11 cellular contexts compared by ENCODE assay signal in the genomic region with DNA sequence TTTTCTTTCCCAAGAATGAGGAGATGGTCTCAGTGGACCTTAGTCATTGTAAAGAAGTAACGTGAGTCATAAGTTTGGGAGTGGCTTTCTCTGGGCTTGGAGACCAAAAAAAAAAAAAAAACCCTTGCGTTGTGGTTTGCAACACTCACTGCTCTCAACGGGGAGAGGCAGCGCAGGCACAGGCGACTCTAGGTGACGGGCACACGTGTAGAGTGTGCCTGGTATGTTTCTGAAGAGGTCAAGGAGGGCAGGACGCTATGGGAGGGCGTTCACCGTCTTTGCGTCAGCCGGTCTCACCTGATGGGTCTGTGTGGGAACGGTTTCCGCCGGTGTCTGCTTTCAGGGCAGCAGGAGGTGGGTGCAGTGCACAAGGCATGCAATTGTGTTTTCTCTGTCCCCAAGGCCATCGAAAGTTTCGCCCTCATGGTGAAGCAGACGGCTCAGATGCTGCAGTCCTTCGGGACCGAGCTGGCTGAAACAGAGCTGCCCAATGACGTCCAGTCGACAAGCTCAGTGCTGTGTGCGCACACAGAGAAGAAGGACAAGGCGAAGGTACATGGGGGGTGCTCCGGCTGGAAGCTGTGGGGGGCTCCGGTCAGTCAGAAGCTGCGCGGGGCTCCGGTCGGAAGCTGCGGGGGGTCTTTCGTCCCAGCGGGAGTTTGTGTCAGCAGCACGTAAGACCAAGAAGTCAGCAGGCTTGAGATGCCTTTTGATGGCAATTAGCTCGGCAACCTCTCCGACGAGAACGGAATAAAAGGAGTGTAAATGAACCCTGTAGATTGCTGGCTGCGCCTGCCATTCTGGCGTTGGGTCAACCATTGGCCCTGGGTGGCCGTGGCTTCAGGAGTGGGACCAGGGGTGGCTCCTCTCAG. TPM values are rescaled to one million over a fixed set of nuclear protein-coding genes. Genes with fewer than 3 reads are reported as not detected.
DNase-seq lines count a peak whose midpoint lies in the region; ATAC-seq, FAIRE-seq and TF ChIP-seq lines count a peak whose summit lies in the region.
"Had no signal": no experiment of that assay in that cellular context is flagged by ENCODE, and none has a peak within 500 bp of the region (broad histone marks: within the 10 kb centered on the region; RNA-seq: fewer than 3 reads in every experiment).

No MANE protein-coding gene starts in this region.

- no peaks in the 10 kb centered on the region for H3K36me3 Mint-ChIP-seq in activated CD4-positive, alpha-beta memory T cell treated with anti-CD3 and anti-CD28 coated beads, Interleukin-2, amount 10 ng/mL, durations not matched to agents 7 days and 5 days (ENCODE audit: low read depth)

- POLR2A ChIA-PET in activated CD4-positive, alpha-beta memory T cell treated with anti-CD3 and anti-CD28 coated beads, Interleukin-2, amount 10 ng/mL, durations not matched to agents 7 days and 5 days (lab: Charles Lee): no interaction called here

- H3K4me3 Mint-ChIP-seq in activated CD4-positive, alpha-beta memory T cell treated with anti-CD3 and anti-CD28 coated beads, Interleukin-2, amount 10 ng/mL, durations not matched to agents 7 days and 5 days: no peak overlapping the region
- H3K4me3 Mint-ChIP-seq: CD8-positive, alpha-beta memory T cell had no signal

- no peaks in the 10 kb centered on the region for H3K4me1 ChIP-seq in pancreas

- H3K27me3 ChIP-seq in dorsolateral prefrontal cortex (no peaks in the 10 kb centered on the region), pancreas (no peaks in the 10 kb centered on the region)

- no peaks in the 10 kb centered on the region for H3K36me3 ChIP-seq in pancreas

- no peaks in the 10 kb centered on the region for H3K4me1 Mint-ChIP-seq in activated CD4-positive, alpha-beta memory T cell treated with anti-CD3 and anti-CD28 coated beads, Interleukin-2, amount 10 ng/mL, durations not matched to agents 7 days and 5 days
- H3K4me1 Mint-ChIP-seq: CD8-positive, alpha-beta memory T cell had no signal

- ATAC-seq in pancreas: peak in 3 of 4 donors; percentile 30 to 55 (median 35)
- ATAC-seq in activated CD4-positive, CD25-positive, alpha-beta regulatory T cell treated with anti-CD3 and anti-CD28 coated beads, Interleukin-2, amount 50 U/mL, for 24 hours: no peak

- H3K27me3 Mint-ChIP-seq in activated CD4-positive, alpha-beta memory T cell treated with anti-CD3 and anti-CD28 coated beads, Interleukin-2, amount 10 ng/mL, durations not matched to agents 7 days and 5 days: no peaks in the 10 kb centered on the region
- H3K27me3 Mint-ChIP-seq: CD8-positive, alpha-beta memory T cell had no signal

- no peaks in the 10 kb centered on the region for H3K9me3 Mint-ChIP-seq in activated CD4-positive, alpha-beta memory T cell treated with anti-CD3 and anti-CD28 coated beads, Interleukin-2, amount 10 ng/mL, durations not matched to agents 7 days and 5 days
- H3K9me3 Mint-ChIP-seq: CD8-positive, alpha-beta memory T cell had no signal

- intact Hi-C loops in dorsolateral prefrontal cortex (cut with DNase I): no loop called here
- intact Hi-C loops in pancreas (cut with DNase I): no loop called here

- TF ChIP-seq CTCF in dorsolateral prefrontal cortex (IDR thresholded peaks at IDR 0.05 in 54 of 56, conservative IDR thresholded peaks at IDR 0.05 in 2 of 56; ENCODE audit: low read depth in 1 of 56, partially characterized antibody in 56 of 56) (no peak), pancreas (IDR thresholded peaks at IDR 0.05) (no peak)

- CTCF ChIA-PET in activated CD4-positive, alpha-beta memory T cell treated with anti-CD3 and anti-CD28 coated beads, Interleukin-2, amount 10 ng/mL, durations not matched to agents 7 days and 5 days (lab: Charles Lee): no interaction called here

- WGBS in pancreas, 2 donors: 89 to 90% methylated on average over 41 of the region's 41 CpGs

- H3K27ac Mint-ChIP-seq in activated CD4-positive, alpha-beta memory T cell treated with anti-CD3 and anti-CD28 coated beads, Interleukin-2, amount 10 ng/mL, durations not matched to agents 7 days and 5 days: no peak overlapping the region
- H3K27ac Mint-ChIP-seq: CD8-positive, alpha-beta memory T cell had no signal

- H3K4me3 ChIP-seq in dorsolateral prefrontal cortex: no peak overlapping the region
- no peak overlapping the region for H3K4me3 ChIP-seq in pancreas

- no peak for FAIRE-seq in pancreas (lab: Jason Lieb, UNC)

- no peaks in the 10 kb centered on the region for H3K9me3 ChIP-seq in pancreas

- H3K27ac ChIP-seq in dorsolateral prefrontal cortex (peak overlapping the region in 54 of 59 donors; percentile 11 to 99 (median 70)), pancreas (no peak overlapping the region)

- DNase-seq in DMS79 (lab: John Stamatoyannopoulos, UW) (peak; percentile 90), NCI-H187 treated with DMSO at 0.1 percent for 48 hours (lab: John Stamatoyannopoulos, UW) (peak; percentile 75), dorsolateral prefrontal cortex (peak in 1 of 10 donors; percentile 35), pancreas (peak in 1 of 6 donors; percentile 35), NCI-H2029 (lab: John Stamatoyannopoulos, UW) (no peak), mesenteric fat pad (ENCODE audit: low spot score) (no peak)
- no peak for DNase-seq in activated CD4-positive, alpha-beta memory T cell treated with anti-CD3 and anti-CD28 coated beads, Interleukin-2, amount 10 ng/mL, durations not matched to agents 7 days and 5 days
- DNase-seq: activated CD8-positive, alpha-beta memory T cell treated with anti-CD3 and anti-CD28 coated beads, Interleukin-2, amount 50 U/mL, for 48 hours had no signal

RNA-seq across cellular contexts. Expression of a gene that starts 40.8 kb away (rescaled TPM):
- total RNA-seq in dorsolateral prefrontal cortex (1 to 10 TPM in 87 of 120 experiments, under 1 TPM in 32, not detected in 1; 0.19 to 4.5 (median 1.5) TPM), pancreas (under 1 TPM in 4 of 6 donors, not detected in 2; 0.13 to 0.37 (median 0.21) TPM), mesenteric fat pad (0.35 TPM)
- under 1 TPM; 0.19 to 0.96 TPM for polyA plus RNA-seq in pancreas
- not detected for total RNA-seq in activated CD4-positive, alpha-beta memory T cell treated with anti-CD3 and anti-CD28 coated beads, Interleukin-2, amount 10 ng/mL, durations not matched to agents 7 days and 5 days
- total RNA-seq: osteocyte had no signal

RNA-seq across cellular contexts. Expression of a gene that starts 57.8 kb away (rescaled TPM):
- total RNA-seq in dorsolateral prefrontal cortex (1 to 10 TPM in 44 of 120 experiments, under 1 TPM in 58, not detected in 18; 0.29 to 7.1 (median 0.92) TPM), pancreas (1 to 10 TPM; 1.1 to 6.7 (median 3.0) TPM), mesenteric fat pad (6.6 TPM)
- polyA plus RNA-seq in pancreas: 10 to 100 TPM; 13.7 to 59.4 TPM
- not detected for total RNA-seq in activated CD4-positive, alpha-beta memory T cell treated with anti-CD3 and anti-CD28 coated beads, Interleukin-2, amount 10 ng/mL, durations not matched to agents 7 days and 5 days
- total RNA-seq: CD8-positive, alpha-beta memory T cell had no signal
- polyA plus RNA-seq: CD8-positive, alpha-beta memory T cell had no signal

Comparison
In these comparisons a context has a peak if more than half of its experiments do, and no peak if none do; other contexts are left out.
1. DNase-seq: peak in DMS79 (single experiment) and NCI-H187 treated with DMSO at 0.1 percent for 48 hours (single experiment); none in activated CD4-positive, alpha-beta memory T cell treated with anti-CD3 and anti-CD28 coated beads, Interleukin-2, amount 10 ng/mL, durations not matched to agents 7 days and 5 days (single experiment), NCI-H2029 (single experiment) and mesenteric fat pad (single experiment).
2. H3K27ac ChIP-seq: peak in dorsolateral prefrontal cortex (54 of 59); none in pancreas (0 of 4).
3. ATAC-seq: peak in pancreas (3 of 4); none in activated CD4-positive, CD25-positive, alpha-beta regulatory T cell treated with anti-CD3 and anti-CD28 coated beads, Interleukin-2, amount 50 U/mL, for 24 hours (0 of 2).